Comparison of ENCODE assay signal across 8 cellular contexts in the genomic region with DNA sequence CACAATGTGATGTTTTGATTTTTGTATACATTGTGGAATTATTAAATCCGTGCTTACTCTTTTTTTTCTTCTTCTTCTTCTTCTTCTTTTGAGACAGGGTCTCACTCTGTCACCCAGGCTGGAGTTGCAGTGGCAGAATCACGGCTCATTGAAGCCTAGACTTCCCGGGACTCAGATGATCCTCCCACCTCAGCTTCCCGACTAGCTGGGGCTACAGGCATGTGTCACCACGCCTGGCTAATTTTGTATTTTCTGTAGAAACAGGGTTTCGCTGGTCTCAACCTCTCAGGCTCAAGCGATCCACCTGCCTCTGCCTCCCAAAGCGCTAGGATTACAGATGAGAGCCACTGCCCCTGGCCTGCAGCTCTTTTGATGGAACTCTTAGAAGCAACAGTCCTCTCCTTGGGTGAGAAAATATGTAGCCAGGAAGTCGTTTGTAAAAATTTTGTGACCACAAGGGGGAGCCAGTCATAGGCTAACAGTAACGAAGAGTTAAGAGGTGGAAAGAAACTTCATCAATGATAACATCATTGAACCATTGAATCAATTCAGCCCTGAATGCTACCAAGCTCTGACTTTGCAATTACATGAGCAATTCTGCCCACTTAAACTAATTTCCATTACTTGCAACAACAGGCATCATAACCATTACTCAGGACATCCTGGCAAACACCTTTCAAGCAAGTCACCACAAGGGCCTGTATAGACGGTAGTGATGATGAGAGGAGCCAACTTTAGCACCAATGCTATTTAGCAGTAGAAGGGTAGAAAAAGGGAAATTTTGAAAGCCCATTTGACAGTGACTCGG. TPM values are rescaled to one million over a fixed set of nuclear protein-coding genes. Genes with fewer than 3 reads are reported as not detected.
DNase-seq lines count a peak whose midpoint lies in the region; ATAC-seq and TF ChIP-seq lines count a peak whose summit lies in the region.

No MANE protein-coding gene starts in this region.

- no TSS peak for BruUV-seq in HCT116 (replicated peaks; lab: Mats Ljungman, UMichigan)

- intact Hi-C loops in HCT116 (cut with micrococcal nuclease) = loop anchor here (1.0 to 2.0 kb wide), 3 partner anchors 24 to 289 kb away; no protein-coding TSS in a partner anchor
- intact Hi-C loops in dorsolateral prefrontal cortex (cut with DNase I) = loop anchor here (5.0 to 10.0 kb wide), 2 partner anchors 92 to 290 kb away; no protein-coding TSS in a partner anchor

- peak; percentile 72 for TF ChIP-seq RAD21 in HCT116 (IDR thresholded peaks at IDR 0.05; ENCODE audit: low read depth)

- peaks cover 0 to 4% of the 10 kb centered on the region in 2 experiments; a peak in 1 of 4 replicates for H3K4me1 ChIP-seq in HCT116 (ENCODE audit: control insufficient read depth in 1 of 2, insufficient read depth in 2 of 2, low read length in 2 of 2)

- H3K9me2 ChIP-seq in HCT116 (ENCODE audit: insufficient read depth) = no peaks in the 10 kb centered on the region

- H3K9me3 ChIP-seq in HCT116 (ENCODE audit: control insufficient read depth in 1 of 2, insufficient read depth in 1 of 2, low read depth in 1 of 2, low read length in 2 of 2) = no peaks in the 10 kb centered on the region

- DNase-seq in GDM1 (lab: John Stamatoyannopoulos, UW) = peak; percentile 46
- DNase-seq in HCT116 (ENCODE audit: low read depth, low spot score) = peak; percentile 63
- DNase-seq in NCI-H2107 (lab: John Stamatoyannopoulos, UW) = peak; percentile 13
- peak; percentile 74 for DNase-seq in activated CD4-positive, alpha-beta T cell treated with anti-CD3 and anti-CD28 coated beads for 48 hours
- peak in 3 of 10 donors; percentile 28 to 67 (median 44) for DNase-seq in dorsolateral prefrontal cortex
- peak; percentile 89 for DNase-seq in medulla oblongata (ENCODE audit: extremely low spot score)
- DNase-seq in stimulated activated naive CD4-positive, alpha-beta T cell (lab: John Stamatoyannopoulos, UW) = peak; percentile 26 to 87 (median 60)
- DNase-seq in GOT3 (lab: John Stamatoyannopoulos, UW) = no peak

- H3K4me3 ChIP-seq in HCT116 (replicated peaks in 1 of 2; ENCODE audit: low read depth in 1 of 2, low read length in 2 of 2) (no peak overlapping the region), dorsolateral prefrontal cortex (no peak overlapping the region)

- H3K27me3 ChIP-seq in HCT116 (ENCODE audit: insufficient read depth, low read length) = no peaks in the 10 kb centered on the region
- peaks cover 0 to 4% (median 0%) of the 10 kb centered on the region in 45 donors for H3K27me3 ChIP-seq in dorsolateral prefrontal cortex

- TF ChIP-seq CTCF in HCT116 (IDR thresholded peaks at IDR 0.05 in 2 of 3, conservative IDR thresholded peaks at IDR 0.05 in 1 of 3; ENCODE audit: borderline replicate concordance in 1 of 3, insufficient read depth in 1 of 3, low read depth in 2 of 3, low read length in 2 of 3) (peak; percentile 56 to 79 (median 78)), dorsolateral prefrontal cortex (IDR thresholded peaks at IDR 0.05 in 54 of 56, conservative IDR thresholded peaks at IDR 0.05 in 2 of 56; ENCODE audit: low read depth in 1 of 56, partially characterized antibody in 56 of 56) (peak; percentile 56 to 81 (median 70))

- no peak overlapping the region for H3K9ac ChIP-seq in HCT116 (ENCODE audit: low read length)

- H3K79me2 ChIP-seq in HCT116 (ENCODE audit: insufficient read depth, low read length) = no peaks in the 10 kb centered on the region

- CTCF ChIA-PET in HCT116 (lab: Charles Lee) = interaction anchor here (0.7 to 4.1 kb wide), 17 partner anchors 8 to 290 kb away, joined by 3 to 39 read pairs (median 4); a partner anchor contains a TSS

- ATAC-seq in HCT116 = peak; percentile 87

- no peaks in the 10 kb centered on the region for H4K20me1 ChIP-seq in HCT116 (ENCODE audit: insufficient read depth)

- no peak for TF ChIP-seq POLR2A in HCT116 (IDR thresholded peaks at IDR 0.05; ENCODE audit: borderline replicate concordance, extremely low read depth, insufficient read depth, insufficient read length)

- RAD21 ChIA-PET in HCT116 (lab: Charles Lee; ENCODE audit: low non-redundant PET in 1 of 2, low total read pairs in 2 of 2, uncharacterized antibody in 2 of 2, unreplicated experiment in 2 of 2) = interaction anchor here in 1 of 2 experiments (0.7 to 2.1 kb wide), 3 partner anchors 93 to 182 kb away, joined by 3 to 8 read pairs (median 3); no protein-coding TSS in a partner anchor

- H3K27ac ChIP-seq in HCT116 (ENCODE audit: low read depth, low read length) (no peak overlapping the region), dorsolateral prefrontal cortex (no peak overlapping the region)

- H2AFZ ChIP-seq in HCT116 (ENCODE audit: low read depth, low read length, poor library complexity, severe bottlenecking) = no peak overlapping the region

- H3K4me2 ChIP-seq in HCT116 (ENCODE audit: low read length) = no peak overlapping the region

- H3K36me3 ChIP-seq in HCT116 (ENCODE audit: control insufficient read depth in 1 of 2, insufficient read depth in 2 of 2, low read length in 2 of 2) = no peaks in the 10 kb centered on the region

- POLR2A ChIA-PET in HCT116 (lab: Charles Lee) = interaction anchor here (0.6 kb wide), 1 partner anchor 406 kb away, joined by 3 read pairs; no protein-coding TSS in a partner anchor

TF ChIP-seq in HCT116, 20 proteins besides CTCF, POLR2A, EP300 and RAD21:
- TF ChIP-seq SRF (IDR thresholded peaks at IDR 0.05; ENCODE audit: low read depth) (no peak), CEBPB (IDR thresholded peaks at IDR 0.05; ENCODE audit: low read depth) (no peak), ZFX (IDR thresholded peaks at IDR 0.05) (no peak), YY1 (IDR thresholded peaks at IDR 0.05; ENCODE audit: extremely low read depth, insufficient replicate concordance, low read depth, low read length) (no peak), FOSL1 (IDR thresholded peaks at IDR 0.05; ENCODE audit: low read depth) (no peak), TCF7L2 (IDR thresholded peaks at IDR 0.05; ENCODE audit: borderline replicate concordance, extremely low read depth, insufficient read depth, insufficient read length) (no peak), EZH2 (IDR thresholded peaks at IDR 0.05) (no peak), SP1 (IDR thresholded peaks at IDR 0.05; ENCODE audit: low read depth) (no peak), POLR2AphosphoS5 (IDR thresholded peaks at IDR 0.05; ENCODE audit: low read depth, low read length) (no peak)
- TF ChIP-seq, protein P1, sequence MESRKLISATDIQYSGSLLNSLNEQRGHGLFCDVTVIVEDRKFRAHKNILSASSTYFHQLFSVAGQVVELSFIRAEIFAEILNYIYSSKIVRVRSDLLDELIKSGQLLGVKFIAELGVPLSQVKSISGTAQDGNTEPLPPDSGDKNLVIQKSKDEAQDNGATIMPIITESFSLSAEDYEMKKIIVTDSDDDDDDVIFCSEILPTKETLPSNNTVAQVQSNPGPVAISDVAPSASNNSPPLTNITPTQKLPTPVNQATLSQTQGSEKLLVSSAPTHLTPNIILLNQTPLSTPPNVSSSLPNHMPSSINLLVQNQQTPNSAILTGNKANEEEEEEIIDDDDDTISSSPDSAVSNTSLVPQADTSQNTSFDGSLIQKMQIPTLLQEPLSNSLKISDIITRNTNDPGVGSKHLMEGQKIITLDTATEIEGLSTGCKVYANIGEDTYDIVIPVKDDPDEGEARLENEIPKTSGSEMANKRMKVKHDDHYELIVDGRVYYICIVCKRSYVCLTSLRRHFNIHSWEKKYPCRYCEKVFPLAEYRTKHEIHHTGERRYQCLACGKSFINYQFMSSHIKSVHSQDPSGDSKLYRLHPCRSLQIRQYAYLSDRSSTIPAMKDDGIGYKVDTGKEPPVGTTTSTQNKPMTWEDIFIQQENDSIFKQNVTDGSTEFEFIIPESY (IDR thresholded peaks at IDR 0.05; ENCODE audit: extremely low read depth, insufficient replicate concordance, low read length) = no peak
- TF ChIP-seq, protein P2, sequence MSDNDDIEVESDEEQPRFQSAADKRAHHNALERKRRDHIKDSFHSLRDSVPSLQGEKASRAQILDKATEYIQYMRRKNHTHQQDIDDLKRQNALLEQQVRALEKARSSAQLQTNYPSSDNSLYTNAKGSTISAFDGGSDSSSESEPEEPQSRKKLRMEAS (IDR thresholded peaks at IDR 0.05) = no peak
- TF ChIP-seq, protein P3, sequence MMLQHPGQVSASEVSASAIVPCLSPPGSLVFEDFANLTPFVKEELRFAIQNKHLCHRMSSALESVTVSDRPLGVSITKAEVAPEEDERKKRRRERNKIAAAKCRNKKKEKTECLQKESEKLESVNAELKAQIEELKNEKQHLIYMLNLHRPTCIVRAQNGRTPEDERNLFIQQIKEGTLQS (IDR thresholded peaks at IDR 0.05) = no peak
- TF ChIP-seq, protein P4, sequence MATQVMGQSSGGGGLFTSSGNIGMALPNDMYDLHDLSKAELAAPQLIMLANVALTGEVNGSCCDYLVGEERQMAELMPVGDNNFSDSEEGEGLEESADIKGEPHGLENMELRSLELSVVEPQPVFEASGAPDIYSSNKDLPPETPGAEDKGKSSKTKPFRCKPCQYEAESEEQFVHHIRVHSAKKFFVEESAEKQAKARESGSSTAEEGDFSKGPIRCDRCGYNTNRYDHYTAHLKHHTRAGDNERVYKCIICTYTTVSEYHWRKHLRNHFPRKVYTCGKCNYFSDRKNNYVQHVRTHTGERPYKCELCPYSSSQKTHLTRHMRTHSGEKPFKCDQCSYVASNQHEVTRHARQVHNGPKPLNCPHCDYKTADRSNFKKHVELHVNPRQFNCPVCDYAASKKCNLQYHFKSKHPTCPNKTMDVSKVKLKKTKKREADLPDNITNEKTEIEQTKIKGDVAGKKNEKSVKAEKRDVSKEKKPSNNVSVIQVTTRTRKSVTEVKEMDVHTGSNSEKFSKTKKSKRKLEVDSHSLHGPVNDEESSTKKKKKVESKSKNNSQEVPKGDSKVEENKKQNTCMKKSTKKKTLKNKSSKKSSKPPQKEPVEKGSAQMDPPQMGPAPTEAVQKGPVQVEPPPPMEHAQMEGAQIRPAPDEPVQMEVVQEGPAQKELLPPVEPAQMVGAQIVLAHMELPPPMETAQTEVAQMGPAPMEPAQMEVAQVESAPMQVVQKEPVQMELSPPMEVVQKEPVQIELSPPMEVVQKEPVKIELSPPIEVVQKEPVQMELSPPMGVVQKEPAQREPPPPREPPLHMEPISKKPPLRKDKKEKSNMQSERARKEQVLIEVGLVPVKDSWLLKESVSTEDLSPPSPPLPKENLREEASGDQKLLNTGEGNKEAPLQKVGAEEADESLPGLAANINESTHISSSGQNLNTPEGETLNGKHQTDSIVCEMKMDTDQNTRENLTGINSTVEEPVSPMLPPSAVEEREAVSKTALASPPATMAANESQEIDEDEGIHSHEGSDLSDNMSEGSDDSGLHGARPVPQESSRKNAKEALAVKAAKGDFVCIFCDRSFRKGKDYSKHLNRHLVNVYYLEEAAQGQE (IDR thresholded peaks at IDR 0.05; ENCODE audit: low read depth) = no peak

RNA-seq across cellular contexts. Expression of a gene that starts 16.7 kb away (rescaled TPM):
- 62.6 TPM for total RNA-seq in HCT116 (2021; ENCODE audit: unreplicated experiment)
- 86.2 and 89.9 TPM in 2 replicates for polyA plus RNA-seq in HCT116 (2012)
- 1 to 10 TPM in 117 of 120 experiments, under 1 TPM in 3; 0.72 to 8.1 (median 2.9) TPM for total RNA-seq in dorsolateral prefrontal cortex
